8 cellular contexts compared by ENCODE assay signal in the genomic region with DNA sequence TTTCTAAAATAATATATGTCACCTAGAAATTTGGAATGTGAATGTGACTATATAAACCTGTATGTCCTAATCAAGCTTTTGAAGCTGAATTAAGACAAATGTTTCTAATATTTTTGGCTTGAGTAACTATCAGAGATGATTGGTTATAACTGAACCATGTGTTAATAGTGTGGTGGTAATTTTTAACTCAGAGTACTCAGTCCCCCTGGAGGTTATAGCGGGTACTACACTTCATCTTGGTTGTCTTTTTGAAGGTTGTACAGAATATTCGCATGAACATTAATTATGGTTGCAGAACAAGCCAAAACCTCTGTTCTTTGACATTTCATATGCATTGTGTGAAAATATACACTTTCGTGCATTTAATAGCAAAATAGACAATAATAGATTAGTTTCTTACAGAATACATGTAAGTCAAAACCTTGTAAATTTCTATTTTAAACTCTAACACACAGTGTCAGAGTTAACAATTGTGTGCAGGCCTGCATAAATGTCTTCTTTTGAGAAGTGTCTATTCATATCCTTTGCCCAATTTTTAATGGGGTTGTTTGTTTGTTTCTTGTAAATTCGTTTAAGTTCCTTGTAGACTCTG.
DNase-seq lines count a peak whose midpoint lies in the region; ATAC-seq, FAIRE-seq and TF ChIP-seq lines count a peak whose summit lies in the region.

No MANE protein-coding gene starts in this region.

- peak; percentile 35 for TF ChIP-seq CTCF in A549 (IDR thresholded peaks at IDR 0.05)
- TF ChIP-seq CTCF in cardiac muscle cell (IDR thresholded peaks at IDR 0.05; ENCODE audit: low read depth, low read length): peak; percentile 75
- peak; percentile 71 for TF ChIP-seq CTCF in smooth muscle cell (IDR thresholded peaks at IDR 0.05; ENCODE audit: borderline replicate concordance, insufficient read depth, poor library complexity, severe bottlenecking)

- H3K9ac ChIP-seq in smooth muscle cell (ENCODE audit: low read depth): no peak overlapping the region

- peak in 1 of 2 experiments; percentile 66; a peak in 3 of 6 replicates for ATAC-seq in A549
- ATAC-seq in activated T-cell treated with anti-CD3 and anti-CD28 coated beads, Interleukin-2, amount 50 U/mL, for 72 hours (replicated peaks in 1 of 2): peak in 1 of 2 donors; percentile 40
- no peak for ATAC-seq in HG03457 (IDR thresholded peaks at IDR 0.05; ENCODE audit: unreplicated experiment)

- H3K27ac Mint-ChIP-seq in activated T-cell treated with anti-CD3 and anti-CD28 coated beads, Interleukin-2, amount 50 U/mL, for 72 hours: no peak overlapping the region

- H3K4me1 Mint-ChIP-seq in activated T-cell treated with anti-CD3 and anti-CD28 coated beads, Interleukin-2, amount 50 U/mL, for 72 hours (ENCODE audit: low read depth): no peaks in the 10 kb centered on the region

- no peaks in the 10 kb centered on the region for H3K79me2 ChIP-seq in smooth muscle cell (ENCODE audit: low read depth)

- H3F3A ChIP-seq in smooth muscle cell (ENCODE audit: low read depth): peaks cover 7% of the 10 kb centered on the region

- no peak overlapping the region for H3K4me3 Mint-ChIP-seq in activated T-cell treated with anti-CD3 and anti-CD28 coated beads, Interleukin-2, amount 50 U/mL, for 72 hours

- H3K9me3 Mint-ChIP-seq in activated T-cell treated with anti-CD3 and anti-CD28 coated beads, Interleukin-2, amount 50 U/mL, for 72 hours: no peaks in the 10 kb centered on the region

- FAIRE-seq in A549 (lab: Jason Lieb, UNC): no peak

- H3K27me3 ChIP-seq in cardiac muscle cell (no peaks in the 10 kb centered on the region), smooth muscle cell (ENCODE audit: low read depth) (no peaks in the 10 kb centered on the region)

- peaks cover 13% of the 10 kb centered on the region for H3K27me3 Mint-ChIP-seq in activated T-cell treated with anti-CD3 and anti-CD28 coated beads, Interleukin-2, amount 50 U/mL, for 72 hours (ENCODE audit: low read depth)

- H3K4me1 ChIP-seq in A549 (peaks cover 27% of the 10 kb centered on the region), cardiac muscle cell (ENCODE audit: low read depth) (peaks cover 3% of the 10 kb centered on the region), smooth muscle cell (ENCODE audit: low read depth) (peaks cover 24% of the 10 kb centered on the region)

- H3K27ac ChIP-seq in A549 (no peak overlapping the region), cardiac muscle cell (no peak overlapping the region), smooth muscle cell (ENCODE audit: low read depth) (no peak overlapping the region)

- no peaks in the 10 kb centered on the region for H3K36me3 Mint-ChIP-seq in activated T-cell treated with anti-CD3 and anti-CD28 coated beads, Interleukin-2, amount 50 U/mL, for 72 hours (ENCODE audit: insufficient read depth in 2 of 2)

- no peak for TF ChIP-seq EP300 in A549 (IDR thresholded peaks at IDR 0.05)

- TF ChIP-seq RAD21 in A549 (conservative IDR thresholded peaks at IDR 0.05 in 1 of 2, IDR thresholded peaks at IDR 0.05 in 1 of 2): peak in 1 of 2 experiments; percentile 40; a peak in 1 of 5 replicates

- no peaks in the 10 kb centered on the region for H3K36me3 ChIP-seq in cardiac muscle cell
- no peaks in the 10 kb centered on the region for H3K36me3 ChIP-seq in smooth muscle cell (ENCODE audit: low read depth)

- WGBS in A549 (ENCODE audit: missing lambda C conversion rate): 36% methylated on average over 4 of the region's 4 CpGs
- 62% methylated on average over 4 of the region's 4 CpGs for WGBS in smooth muscle cell (ENCODE audit: low lambda C conversion rate)

- CTCF ChIA-PET in A549 (lab: Yijun Ruan, JAX): no interaction called here

- DNase-seq in A549 (ENCODE audit: low read depth in 1 of 2, low spot score in 1 of 2) (peak; percentile 30 to 57), ELR (ENCODE audit: low read depth) (peak; percentile 80), HCEC 1CT (peak; percentile 66), NCI-H146 (lab: John Stamatoyannopoulos, UW) (peak; percentile 1), cardiac muscle cell (ENCODE audit: low read depth in 1 of 2, low spot score in 1 of 2) (peak; percentile 36 to 68), smooth muscle cell (lab: John Stamatoyannopoulos, UW; ENCODE audit: unreplicated experiment) (no peak)
- peak; percentile 23 to 51 for DNase-seq in activated T-cell treated with anti-CD3 and anti-CD28 coated beads, Interleukin-2, amount 50 U/mL, for 72 hours

- H4K20me1 ChIP-seq in smooth muscle cell (ENCODE audit: low read depth): no peaks in the 10 kb centered on the region

- H3K4me2 ChIP-seq in A549: no peak overlapping the region
- H3K4me2 ChIP-seq in smooth muscle cell: no peak overlapping the region

- TF ChIP-seq POLR2A in A549 (IDR thresholded peaks at IDR 0.05; ENCODE audit: low read length): no peak

- H3K4me3 ChIP-seq in A549 (no peak overlapping the region), cardiac muscle cell (no peak overlapping the region), smooth muscle cell (no peak overlapping the region)

- H3K9me3 ChIP-seq in A549 (no peaks in the 10 kb centered on the region), cardiac muscle cell (ENCODE audit: low read depth) (no peaks in the 10 kb centered on the region), smooth muscle cell (replicated peaks; ENCODE audit: low read depth) (no peaks in the 10 kb centered on the region)

- POLR2A ChIA-PET in A549 (lab: Yijun Ruan, JAX): no interaction called here

- H2AFZ ChIP-seq in smooth muscle cell (ENCODE audit: low read depth): no peak overlapping the region

TF ChIP-seq in A549, 52 proteins besides CTCF, POLR2A, EP300 and RAD21:
- TF ChIP-seq HOXB5 (CRISPR knock-in tag; IDR thresholded peaks at IDR 0.05) (no peak), SMC3 (IDR thresholded peaks at IDR 0.05) (0 out of 3 replicates have a peak, but pooled peaks have one; percentile 25)
